Comparison of ENCODE assay signal across 10 cellular contexts in genomic region chr22:35842954-35843353, GRCh38.
DNase-seq lines count a peak whose midpoint lies in the region; ATAC-seq, FAIRE-seq and TF ChIP-seq lines count a peak whose summit lies in the region.
"Had no signal": no experiment of that assay in that cellular context is flagged by ENCODE, and none has a peak within 500 bp of the region (broad histone marks: within the 10 kb centered on the region; RNA-seq: fewer than 3 reads in every experiment).

No MANE protein-coding gene starts in this region.

- CTCF ChIA-PET in A549 (lab: Yijun Ruan, JAX) = interaction anchor here (0.6 to 3.2 kb wide), 11 partner anchors 11 to 412 kb away, joined by 3 to 11 read pairs (median 4); no protein-coding TSS in a partner anchor
- CTCF ChIA-PET in activated CD4-positive, alpha-beta T cell treated with anti-CD3 and anti-CD28 coated beads, Interleukin-2, amount 10 ng/mL, durations not matched to agents 7 days and 5 days (lab: Charles Lee) = no interaction called here

- in situ Hi-C loops in GM23248 (cut with MboI) = no loop called here

- no peak overlapping the region for H2AFZ ChIP-seq in GM23248

- peak; percentile 81 to 85 for ATAC-seq in A549

- peaks cover 10% of the 10 kb centered on the region for H3K4me1 Mint-ChIP-seq in activated CD4-positive, alpha-beta T cell treated with anti-CD3 and anti-CD28 coated beads, Interleukin-2, amount 10 ng/mL, durations not matched to agents 7 days and 5 days
- H3K4me1 Mint-ChIP-seq: activated naive CD8-positive, alpha-beta T cell treated with anti-CD3 and anti-CD28 coated beads, Interleukin-2, amount 10 ng/mL, durations not matched to agents 7 days and 5 days had no signal

- H3K27me3 ChIP-seq in GM23248 (replicated peaks; ENCODE audit: insufficient read depth) (no peaks in the 10 kb centered on the region), skeletal muscle tissue (ENCODE audit: control insufficient read depth in 3 of 3, insufficient read depth in 3 of 3, low read length in 3 of 3) (no peaks in the 10 kb centered on the region)

- H3K36me3 ChIP-seq in GM23248 (ENCODE audit: low read depth) (no peaks in the 10 kb centered on the region), skeletal muscle tissue (ENCODE audit: control insufficient read depth in 3 of 3, insufficient read depth in 3 of 3, low read length in 3 of 3) (no peaks in the 10 kb centered on the region)

- no peaks in the 10 kb centered on the region for H3K9me2 ChIP-seq in GM23248 (ENCODE audit: insufficient read depth)

- H3K27ac Mint-ChIP-seq in activated CD4-positive, alpha-beta T cell treated with anti-CD3 and anti-CD28 coated beads, Interleukin-2, amount 10 ng/mL, durations not matched to agents 7 days and 5 days = no peak overlapping the region
- H3K27ac Mint-ChIP-seq: activated naive CD8-positive, alpha-beta T cell treated with anti-CD3 and anti-CD28 coated beads, Interleukin-2, amount 10 ng/mL, durations not matched to agents 7 days and 5 days had no signal

- 6% methylated on average over 2 of the region's 2 CpGs for WGBS in A549 (ENCODE audit: missing lambda C conversion rate)
- 5 to 9% methylated on average over 2 of the region's 2 CpGs for WGBS in GM23248 (ENCODE audit: low coverage in 1 of 2, low lambda C conversion rate in 2 of 2, missing lambda C conversion rate in 2 of 2), 2 experiments

- H3K79me2 ChIP-seq in GM23248 (ENCODE audit: insufficient read depth) = peaks cover 76% of the 10 kb centered on the region

- no peak for TF ChIP-seq POLR2A in A549 (IDR thresholded peaks at IDR 0.05; ENCODE audit: low read length)

- H3K9me3 Mint-ChIP-seq in activated CD4-positive, alpha-beta T cell treated with anti-CD3 and anti-CD28 coated beads, Interleukin-2, amount 10 ng/mL, durations not matched to agents 7 days and 5 days = no peaks in the 10 kb centered on the region
- H3K9me3 Mint-ChIP-seq: activated naive CD8-positive, alpha-beta T cell treated with anti-CD3 and anti-CD28 coated beads, Interleukin-2, amount 10 ng/mL, durations not matched to agents 7 days and 5 days had no signal

- H3K4me2 ChIP-seq in A549 = peak overlapping the region; percentile 87
- H3K4me2 ChIP-seq in GM23248 (ENCODE audit: unreplicated experiment) = no peak overlapping the region

- H3K4me3 ChIP-seq in A549 (no peak overlapping the region), GM23248 (no peak overlapping the region), fibroblast of pulmonary artery (replicated peaks; ENCODE audit: low read depth, low read length) (no peak overlapping the region), skeletal muscle tissue (ENCODE audit: low read length in 3 of 3) (no peak overlapping the region)

- no peaks in the 10 kb centered on the region for H3K9me3 ChIP-seq in A549
- H3K9me3 ChIP-seq in GM23248 (ENCODE audit: low read depth) = no peaks in the 10 kb centered on the region
- H3K9me3 ChIP-seq in skeletal muscle tissue (ENCODE audit: control insufficient read depth in 3 of 3, low read length in 3 of 3) = no peaks in the 10 kb centered on the region

- peak overlapping the region; percentile 48 to 56; a peak in 4 of 6 replicates for H3K27ac ChIP-seq in A549
- no peak overlapping the region for H3K27ac ChIP-seq in GM23248
- peak overlapping the region; percentile 54 for H3K27ac ChIP-seq in skeletal muscle tissue (ENCODE audit: low read depth, low read length)

- POLR2A ChIA-PET in A549 (lab: Yijun Ruan, JAX) = no interaction called here
- POLR2A ChIA-PET in activated CD4-positive, alpha-beta T cell treated with anti-CD3 and anti-CD28 coated beads, Interleukin-2, amount 10 ng/mL, durations not matched to agents 7 days and 5 days (lab: Charles Lee) = no interaction called here

- H3K36me3 Mint-ChIP-seq in activated CD4-positive, alpha-beta T cell treated with anti-CD3 and anti-CD28 coated beads, Interleukin-2, amount 10 ng/mL, durations not matched to agents 7 days and 5 days (ENCODE audit: low read depth) = no peaks in the 10 kb centered on the region
- H3K36me3 Mint-ChIP-seq: activated naive CD8-positive, alpha-beta T cell treated with anti-CD3 and anti-CD28 coated beads, Interleukin-2, amount 10 ng/mL, durations not matched to agents 7 days and 5 days had no signal

- H3F3A ChIP-seq in GM23248 (ENCODE audit: insufficient read depth) = peaks cover 31% of the 10 kb centered on the region; the same call in 1 of the 2 replicates

- no peak for TF ChIP-seq EP300 in A549 (IDR thresholded peaks at IDR 0.05)

- peak; percentile 48 for TF ChIP-seq CTCF in A549 (IDR thresholded peaks at IDR 0.05)
- TF ChIP-seq CTCF in fibroblast of pulmonary artery (IDR thresholded peaks at IDR 0.05; ENCODE audit: low read length, missing control alignments) = peak; percentile 71

- DNase-seq in A549 (ENCODE audit: low read depth in 1 of 2, low spot score in 1 of 2) = peak; percentile 65 to 73
- DNase-seq in GM23248 = peak; percentile 76
- DNase-seq in SHP77 treated with DMSO at 0.1 percent for 48 hours (lab: John Stamatoyannopoulos, UW) = peak; percentile 50
- DNase-seq in fibroblast of pulmonary artery (ENCODE audit: low read depth) = peak; percentile 55
- no peak for DNase-seq in activated CD4-positive, alpha-beta T cell treated with anti-CD3 and anti-CD28 coated beads, Interleukin-2, amount 10 ng/mL, durations not matched to agents 7 days and 5 days
- no peak for DNase-seq in dedifferentiated amniotic fluid mesenchymal stem cell (ENCODE audit: extremely low spot score)
- DNase-seq in 8988T = no peak
- DNase-seq: activated naive CD8-positive, alpha-beta T cell treated with anti-CD3 and anti-CD28 coated beads, Interleukin-2, amount 10 ng/mL, durations not matched to agents 7 days and 5 days had no signal

- TF ChIP-seq RAD21 in A549 (conservative IDR thresholded peaks at IDR 0.05 in 1 of 2, IDR thresholded peaks at IDR 0.05 in 1 of 2) = peak; percentile 57 to 64

- peak; percentile 70 for FAIRE-seq in A549 (lab: Jason Lieb, UNC)
- FAIRE-seq: GM18507 had no signal

- no peaks in the 10 kb centered on the region for H4K20me1 ChIP-seq in GM23248 (ENCODE audit: insufficient read depth)

- H3K27me3 Mint-ChIP-seq in activated CD4-positive, alpha-beta T cell treated with anti-CD3 and anti-CD28 coated beads, Interleukin-2, amount 10 ng/mL, durations not matched to agents 7 days and 5 days = peaks cover 16% of the 10 kb centered on the region

- H3K9ac ChIP-seq in GM23248 = no peak overlapping the region
- peak overlapping the region in 2 of 3 donors; percentile 7 to 26 for H3K9ac ChIP-seq in skeletal muscle tissue (ENCODE audit: low read depth in 1 of 3, low read length in 3 of 3)

- H3K4me1 ChIP-seq in A549 = peaks cover 58% of the 10 kb centered on the region
- H3K4me1 ChIP-seq in GM23248 (ENCODE audit: insufficient read depth) = peaks cover 4% of the 10 kb centered on the region; the same call in 1 of the 2 replicates
- peaks cover 20 to 31% (median 29%) of the 10 kb centered on the region in 3 donors for H3K4me1 ChIP-seq in skeletal muscle tissue (ENCODE audit: control insufficient read depth in 3 of 3, insufficient read depth in 3 of 3, low read length in 3 of 3)

- H3K4me3 Mint-ChIP-seq in activated CD4-positive, alpha-beta T cell treated with anti-CD3 and anti-CD28 coated beads, Interleukin-2, amount 10 ng/mL, durations not matched to agents 7 days and 5 days = no peak overlapping the region
- H3K4me3 Mint-ChIP-seq: activated naive CD8-positive, alpha-beta T cell treated with anti-CD3 and anti-CD28 coated beads, Interleukin-2, amount 10 ng/mL, durations not matched to agents 7 days and 5 days had no signal

TF ChIP-seq in A549, 52 proteins besides CTCF, POLR2A, EP300 and RAD21:
- TF ChIP-seq SMC3 (IDR thresholded peaks at IDR 0.05) (peak; percentile 64), MAFK (IDR thresholded peaks at IDR 0.05; ENCODE audit: partially characterized antibody) (peak; percentile 25), ESRRA (IDR thresholded peaks at IDR 0.05; ENCODE audit: borderline replicate concordance, low read length) (no peak)

Comparison
In these comparisons a context has a peak if more than half of its experiments do, and no peak if none do; other contexts are left out.
1. DNase-seq: peak in A549 (2 of 2), GM23248 (single experiment), SHP77 treated with DMSO at 0.1 percent for 48 hours (single experiment) and fibroblast of pulmonary artery (single experiment); none in activated CD4-positive, alpha-beta T cell treated with anti-CD3 and anti-CD28 coated beads, Interleukin-2, amount 10 ng/mL, durations not matched to agents 7 days and 5 days (single experiment), dedifferentiated amniotic fluid mesenchymal stem cell (single experiment) and 8988T (single experiment).